20 cellular contexts compared by ENCODE assay signal in the genomic region with DNA sequence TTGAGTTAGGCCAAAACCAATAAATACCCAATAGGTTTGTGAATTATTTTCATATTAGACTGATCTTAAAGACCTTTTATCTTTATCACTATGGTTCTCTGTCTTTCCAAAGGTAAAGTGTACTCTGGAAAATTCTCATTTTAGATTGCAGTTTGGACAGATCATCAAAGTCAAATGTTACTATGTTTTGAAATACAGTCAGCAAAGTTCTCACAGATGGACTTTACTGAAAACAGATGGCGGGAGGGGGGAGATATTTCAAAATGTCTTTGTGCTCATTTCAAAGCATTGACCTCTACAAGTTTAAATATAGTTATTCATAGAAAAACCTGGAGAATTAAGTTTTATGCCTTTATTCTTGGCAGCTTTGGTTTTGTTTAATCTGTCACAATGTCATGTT. TPM values are rescaled to one million over a fixed set of nuclear protein-coding genes. Genes with fewer than 3 reads are reported as not detected.
A peak's percentile ranks its signal among the peaks of the same experiment; 100 is the strongest.
DNase-seq lines count a peak whose midpoint lies in the region; ATAC-seq, FAIRE-seq and TF ChIP-seq lines count a peak whose summit lies in the region.
"Had no signal": no experiment of that assay in that cellular context is flagged by ENCODE, and none has a peak within 500 bp of the region (broad histone marks: within the 10 kb centered on the region; RNA-seq: fewer than 3 reads in every experiment).

No MANE protein-coding gene starts in this region.

- intact Hi-C loops in kidney (cut with DNase I), result no loop called here

- no peak for ATAC-seq in HG03378 (IDR thresholded peaks at IDR 0.05; ENCODE audit: unreplicated experiment)

- DNase-seq in NCI-H1694 (lab: John Stamatoyannopoulos, UW) (peak; percentile 72), fibroblast of the conjunctiva (ENCODE audit: low read depth) (peak; percentile 28), kidney (no peak), NCI-H146 treated with DMSO at 0.1 percent for 48 hours (lab: John Stamatoyannopoulos, UW; ENCODE audit: unreplicated experiment) (no peak)
- DNase-seq: BE2C; CD4-positive, alpha-beta T cell; GF-D8; GOT3; NCI-H1048; NCI-H1436 treated with DMSO at 0.1 percent for 48 hours; NCI-H226; NCI-H748 treated with DMSO at 0.1 percent for 48 hours; PC-9; SW 1271 had no signal

- H3K9ac ChIP-seq in subcutaneous abdominal adipose tissue (ENCODE audit: low read length in 5 of 5), result no peak overlapping the region
- no peak overlapping the region for H3K9ac ChIP-seq in kidney (ENCODE audit: low read length in 2 of 2)

- peaks cover 6 to 10% (median 7%) of the 10 kb centered on the region in 5 donors for H3K36me3 ChIP-seq in subcutaneous abdominal adipose tissue (ENCODE audit: control insufficient read depth in 5 of 5, insufficient read depth in 5 of 5, low read length in 5 of 5)
- peaks cover 0 to under 1% of the 10 kb centered on the region in 2 donors for H3K36me3 ChIP-seq in kidney (ENCODE audit: control insufficient read depth in 1 of 2, insufficient read depth in 2 of 2, low read length in 2 of 2)

- H3K9me3 ChIP-seq in subcutaneous abdominal adipose tissue (ENCODE audit: control insufficient read depth in 5 of 5, low read length in 5 of 5) (no peaks in the 10 kb centered on the region), kidney (ENCODE audit: control insufficient read depth in 1 of 2, low read length in 2 of 2) (no peaks in the 10 kb centered on the region)
- H3K9me3 ChIP-seq: BE2C had no signal

- no peak overlapping the region for H3K4me3 ChIP-seq in subcutaneous abdominal adipose tissue (ENCODE audit: low read depth in 1 of 5, low read length in 5 of 5)
- no peak overlapping the region for H3K4me3 ChIP-seq in kidney (ENCODE audit: low read length in 2 of 2)
- H3K4me3 ChIP-seq: PC-9 had no signal

- H3K27ac ChIP-seq in VCaP (peak overlapping the region; percentile 51), subcutaneous abdominal adipose tissue (ENCODE audit: low read depth, low read length) (peak overlapping the region; percentile 42), kidney (ENCODE audit: low read depth in 2 of 2, low read length in 2 of 2) (no peak overlapping the region)
- H3K27ac ChIP-seq: PC-9 had no signal

- peaks cover 0 to 28% (median 3%) of the 10 kb centered on the region in 5 donors for H3K4me1 ChIP-seq in subcutaneous abdominal adipose tissue (ENCODE audit: control insufficient read depth in 5 of 5, insufficient read depth in 5 of 5, low read length in 5 of 5)
- no peaks in the 10 kb centered on the region for H3K4me1 ChIP-seq in kidney (ENCODE audit: control insufficient read depth in 1 of 2, insufficient read depth in 1 of 2, low read depth in 1 of 2, low read length in 2 of 2)

- TF ChIP-seq CTCF in VCaP (conservative IDR thresholded peaks at IDR 0.05) (no peak), kidney (IDR thresholded peaks at IDR 0.05; ENCODE audit: borderline replicate concordance, extremely low read depth, insufficient read depth) (no peak)

- no peak for FAIRE-seq in kidney (lab: Jason Lieb, UNC)
- FAIRE-seq: GM12892 had no signal

- H3K27me3 ChIP-seq in subcutaneous abdominal adipose tissue (ENCODE audit: control insufficient read depth in 5 of 5, insufficient read depth in 4 of 5, low read length in 5 of 5), result no peaks in the 10 kb centered on the region
- H3K27me3 ChIP-seq: BE2C had no signal

RNA-seq across cellular contexts. Expression of gene LRTM2, which starts 51.8 kb away (rescaled TPM):
- not detected for total RNA-seq in kidney
- polyA plus RNA-seq in kidney (ENCODE audit: insufficient read depth, low read depth, low replicate concordance), result not detected
- total RNA-seq: MCF 10A, PC-9, SK-MEL-5 had no signal

Comparison
In these comparisons a context has a peak if more than half of its experiments do, and no peak if none do; other contexts are left out.
1. DNase-seq: peak in NCI-H1694 (single experiment) and fibroblast of the conjunctiva (single experiment); none in kidney (single experiment) and NCI-H146 treated with DMSO at 0.1 percent for 48 hours (single experiment).
2. H3K27ac ChIP-seq: peak in VCaP (single experiment) and subcutaneous abdominal adipose tissue (single experiment); none in kidney (0 of 2).